ENCODE assay signal across 10 cellular contexts in the genomic region with DNA sequence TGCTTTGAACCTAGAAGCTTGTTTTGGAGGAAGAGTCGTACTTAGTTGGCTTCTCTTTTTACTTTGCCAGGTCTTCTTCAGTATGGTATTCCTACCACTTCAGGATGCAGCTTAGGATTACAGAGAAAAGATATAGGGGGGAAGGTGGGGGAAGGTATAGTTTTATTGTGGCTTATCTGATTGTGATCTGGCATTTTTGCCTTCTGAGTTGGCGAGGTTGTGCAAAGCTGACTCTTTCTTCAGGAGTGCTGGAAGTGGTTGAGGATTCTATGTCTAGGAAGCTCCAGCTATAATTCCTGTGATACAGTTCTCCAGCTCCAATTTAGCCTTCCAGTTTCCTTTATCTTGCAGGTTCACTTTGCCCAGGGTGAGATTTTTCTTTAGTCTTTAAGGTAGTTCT. TPM values are rescaled to one million over a fixed set of nuclear protein-coding genes. Genes with fewer than 3 reads are reported as not detected.
DNase-seq lines count a peak whose midpoint lies in the region; ATAC-seq and TF ChIP-seq lines count a peak whose summit lies in the region.
"Had no signal": no experiment of that assay in that cellular context is flagged by ENCODE, and none has a peak within 500 bp of the region (broad histone marks: within the 10 kb centered on the region; RNA-seq: fewer than 3 reads in every experiment).

No MANE protein-coding gene starts in this region.

- H3K9me3 Mint-ChIP-seq in CD8-positive, alpha-beta T cell, result no peaks in the 10 kb centered on the region
- H3K9me3 Mint-ChIP-seq in activated naive CD4-positive, alpha-beta T cell treated with anti-CD3 and anti-CD28 coated beads, Interleukin-2, amount 50 U/mL, for 72 hours, result no peaks in the 10 kb centered on the region

- no peak overlapping the region for H3K4me2 ChIP-seq in mesenchymal stem cell (ENCODE audit: low read length, poor library complexity, severe bottlenecking)

- CTCF ChIA-PET in CD8-positive, alpha-beta T cell (lab: Charles Lee), result interaction anchor here (0.8 to 2.1 kb wide), 4 partner anchors 13 to 111 kb away, joined by 3 to 6 read pairs (median 4); partner anchors contain the start of gene HINT1

- no peak overlapping the region for H2BK15ac ChIP-seq in mesenchymal stem cell (ENCODE audit: low read depth, poor library complexity, severe bottlenecking)

- no peak overlapping the region for H3K18ac ChIP-seq in mesenchymal stem cell (ENCODE audit: low read depth in 1 of 2, low read length in 2 of 2)

- H3K27ac ChIP-seq in CD8-positive, alpha-beta T cell (ENCODE audit: low read depth, low read length), result peak overlapping the region; percentile 32
- no peak overlapping the region for H3K27ac ChIP-seq in mesenchymal stem cell (ENCODE audit: low read length, poor library complexity, severe bottlenecking)
- H3K27ac ChIP-seq: ascending aorta had no signal

- TF ChIP-seq CTCF in CD8-positive, alpha-beta T cell (IDR thresholded peaks at IDR 0.05), result no peak

- 92% methylated on average over 1 of the region's 2 CpGs for WGBS in mesenchymal stem cell

- H3K36me3 Mint-ChIP-seq in CD8-positive, alpha-beta T cell, result peaks cover 35% of the 10 kb centered on the region
- peaks cover 12 to 36% of the 10 kb centered on the region in 2 donors for H3K36me3 Mint-ChIP-seq in activated naive CD4-positive, alpha-beta T cell treated with anti-CD3 and anti-CD28 coated beads, Interleukin-2, amount 50 U/mL, for 72 hours

- intact Hi-C loops in CD8-positive, alpha-beta T cell (cut with DNase I, micrococcal nuclease), result no loop called here

- H3K4me1 Mint-ChIP-seq in CD8-positive, alpha-beta T cell (ENCODE audit: low read depth), result peaks cover 71% of the 10 kb centered on the region

- H2BK5ac ChIP-seq in mesenchymal stem cell (ENCODE audit: low read depth, low read length, poor library complexity, severe bottlenecking), result no peak overlapping the region

- no peaks in the 10 kb centered on the region for H3K79me1 ChIP-seq in mesenchymal stem cell (replicated peaks; ENCODE audit: low read length, poor library complexity, severe bottlenecking)

- no peak overlapping the region for H3K23ac ChIP-seq in mesenchymal stem cell (ENCODE audit: low read length in 2 of 2)

- H4K91ac ChIP-seq in mesenchymal stem cell (ENCODE audit: low read length), result no peak overlapping the region

- H3K4me1 ChIP-seq in CD8-positive, alpha-beta T cell (ENCODE audit: insufficient read depth, low read length), result peaks cover 68% of the 10 kb centered on the region
- H3K4me1 ChIP-seq in mesenchymal stem cell (ENCODE audit: control insufficient read depth, insufficient read depth, low read depth, low read length), result peaks cover 2% of the 10 kb centered on the region
- H3K4me1 ChIP-seq: ascending aorta had no signal

- H3K4me3 ChIP-seq in CD8-positive, alpha-beta T cell (ENCODE audit: low read depth, low read length), result peak overlapping the region; percentile 39
- H3K4me3 ChIP-seq in mesenchymal stem cell (ENCODE audit: insufficient read depth in 1 of 2, low read depth in 1 of 2, low read length in 2 of 2), result no peak overlapping the region
- H3K4me3 ChIP-seq: ascending aorta had no signal

- H3K4me3 Mint-ChIP-seq in CD8-positive, alpha-beta T cell, result peak overlapping the region; percentile 82

- H3K14ac ChIP-seq in mesenchymal stem cell (ENCODE audit: low read length in 2 of 2), result no peak overlapping the region

- H2AK5ac ChIP-seq in mesenchymal stem cell (ENCODE audit: low read length, severe bottlenecking), result no peak overlapping the region

- H3K9me3 ChIP-seq in CD8-positive, alpha-beta T cell (ENCODE audit: low read length), result no peaks in the 10 kb centered on the region
- no peaks in the 10 kb centered on the region for H3K9me3 ChIP-seq in mesenchymal stem cell (ENCODE audit: control insufficient read depth, low read length)
- H3K9me3 ChIP-seq: ascending aorta had no signal

- H2AFZ ChIP-seq in mesenchymal stem cell (ENCODE audit: low read depth, low read length), result no peak overlapping the region

- ATAC-seq in CD8-positive, alpha-beta T cell, result no peak
- no peak for ATAC-seq in activated naive CD4-positive, alpha-beta T cell treated with anti-CD3 and anti-CD28 coated beads, Interleukin-2, amount 50 U/mL, for 72 hours
- no peak for ATAC-seq in HG03097 (IDR thresholded peaks at IDR 0.05; ENCODE audit: low FRiP score, unreplicated experiment)
- no peak for ATAC-seq in HG02623 (IDR thresholded peaks at IDR 0.05; ENCODE audit: unreplicated experiment)

- POLR2A ChIA-PET in CD8-positive, alpha-beta T cell (lab: Charles Lee), result interaction anchor here (0.6 to 2.6 kb wide), 7 partner anchors 10 to 113 kb away, joined by 3 to 10 read pairs (median 3); no protein-coding TSS in a partner anchor

- H3K27me3 Mint-ChIP-seq in CD8-positive, alpha-beta T cell (ENCODE audit: low read depth), result no peaks in the 10 kb centered on the region

- H3K27me3 ChIP-seq in CD8-positive, alpha-beta T cell (ENCODE audit: insufficient read depth, low read length), result no peaks in the 10 kb centered on the region
- no peaks in the 10 kb centered on the region for H3K27me3 ChIP-seq in mesenchymal stem cell (ENCODE audit: control insufficient read depth in 1 of 2, insufficient read depth in 1 of 2, low read length in 2 of 2)
- H3K27me3 ChIP-seq: ascending aorta had no signal

- no peak overlapping the region for H3K4ac ChIP-seq in mesenchymal stem cell (ENCODE audit: low read depth in 1 of 2, low read length in 2 of 2)

- no peaks in the 10 kb centered on the region for H3K36me3 ChIP-seq in CD8-positive, alpha-beta T cell (ENCODE audit: insufficient read depth, low read length)
- no peaks in the 10 kb centered on the region for H3K36me3 ChIP-seq in mesenchymal stem cell (ENCODE audit: control insufficient read depth in 1 of 2, insufficient read depth in 2 of 2, low read depth in 1 of 2, low read length in 2 of 2)
- H3K36me3 ChIP-seq: ascending aorta had no signal

- no peak overlapping the region for H2BK12ac ChIP-seq in mesenchymal stem cell (ENCODE audit: low read length in 2 of 2)

- peak overlapping the region; percentile 93 for H3K27ac Mint-ChIP-seq in CD8-positive, alpha-beta T cell
- H3K27ac Mint-ChIP-seq in activated naive CD4-positive, alpha-beta T cell treated with anti-CD3 and anti-CD28 coated beads, Interleukin-2, amount 50 U/mL, for 72 hours, result peak overlapping the region; percentile 95 to 97

- H4K8ac ChIP-seq in mesenchymal stem cell (ENCODE audit: low read length), result no peak overlapping the region

- DNase-seq in CD8-positive, alpha-beta T cell, result no peak
- peak; percentile 79 for DNase-seq in HT1080 (ENCODE audit: low read depth)
- DNase-seq in activated naive CD4-positive, alpha-beta T cell treated with anti-CD3 and anti-CD28 coated beads, Interleukin-2, amount 50 U/mL, for 72 hours (ENCODE audit: low spot score in 2 of 2), result no peak
- DNase-seq in mesenchymal stem cell, result peak; percentile 52
- no peak for DNase-seq in amygdala (lab: John Stamatoyannopoulos, UW)
- DNase-seq in HK-2 (ENCODE audit: unreplicated experiment), result no peak
- DNase-seq: NCI-H526 treated with DMSO at 0.1 percent for 48 hours had no signal

- no peak overlapping the region for H2BK120ac ChIP-seq in mesenchymal stem cell (ENCODE audit: low read depth, low read length)

- H3K9ac ChIP-seq in mesenchymal stem cell (ENCODE audit: low read length), result no peak overlapping the region

RNA-seq across cellular contexts. Expression of gene CDC42SE2, which starts 7.0 kb away (rescaled TPM):
- total RNA-seq in CD8-positive, alpha-beta T cell, result 100 to 1,000 TPM; 340 to 348 TPM
- total RNA-seq in HT1080 (2014; rRNA removed; shearing (Covaris generic)), result 17.2 and 19.5 TPM in 2 replicates
- polyA plus RNA-seq in HT1080 (2015; cell fraction: cytosol; rRNA removed), result 16.0 and 19.9 TPM in 2 replicates
- polyA plus RNA-seq in HT1080 (2015; cell fraction: nucleus; rRNA removed), result 9.5 and 11.7 TPM in 2 replicates
- 100 to 1,000 TPM in 1 of 2 donors, 10 to 100 TPM in 1; 84.6 to 102 TPM for total RNA-seq in activated naive CD4-positive, alpha-beta T cell treated with anti-CD3 and anti-CD28 coated beads, Interleukin-2, amount 50 U/mL, for 72 hours
- 15.7 TPM for polyA plus RNA-seq in mesenchymal stem cell (2013, experiment 1 of 2)
- 16.0 TPM for polyA plus RNA-seq in mesenchymal stem cell (2013, experiment 2 of 2)

Comparison
In these comparisons a context has a peak if more than half of its experiments do, and no peak if none do; other contexts are left out.
1. DNase-seq: peak in HT1080 (single experiment) and mesenchymal stem cell (single experiment); none in CD8-positive, alpha-beta T cell (0 of 7), activated naive CD4-positive, alpha-beta T cell treated with anti-CD3 and anti-CD28 coated beads, Interleukin-2, amount 50 U/mL, for 72 hours (0 of 2), amygdala (0 of 56) and HK-2 (single experiment).